Comparison of ENCODE assay signal across 9 cellular contexts in genomic region chr11:116605543-116605942, GRCh38.
A peak's percentile ranks its signal among the peaks of the same experiment; 100 is the strongest.
DNase-seq lines count a peak whose midpoint lies in the region; ATAC-seq and TF ChIP-seq lines count a peak whose summit lies in the region.
"Had no signal": no experiment of that assay in that cellular context is flagged by ENCODE, and none has a peak within 500 bp of the region (broad histone marks: within the 10 kb centered on the region; RNA-seq: fewer than 3 reads in every experiment).

No MANE protein-coding gene starts in this region.

- POLR2A ChIA-PET in activated CD8-positive, alpha-beta T cell treated with anti-CD3 and anti-CD28 coated beads for 36 hours (lab: Charles Lee): no interaction called here

- no peaks in the 10 kb centered on the region for H3K36me3 Mint-ChIP-seq in activated CD8-positive, alpha-beta T cell treated with anti-CD3 and anti-CD28 coated beads for 36 hours (ENCODE audit: low read depth)

- H3K4me3 Mint-ChIP-seq in activated CD8-positive, alpha-beta T cell treated with anti-CD3 and anti-CD28 coated beads for 36 hours: no peak overlapping the region
- H3K4me3 Mint-ChIP-seq: activated B cell treated with CpG ODN at 0.5 μM for 24 hours had no signal

- peaks cover 6% of the 10 kb centered on the region for H3K27me3 Mint-ChIP-seq in activated CD8-positive, alpha-beta T cell treated with anti-CD3 and anti-CD28 coated beads for 36 hours
- H3K27me3 Mint-ChIP-seq: activated B cell treated with CpG ODN at 0.5 μM for 24 hours had no signal

- intact Hi-C loops in activated CD8-positive, alpha-beta T cell treated with anti-CD3 and anti-CD28 coated beads for 36 hours (cut with micrococcal nuclease): no loop called here
- intact Hi-C loops in left lung (cut with DNase I): no loop called here

- CTCF ChIA-PET in activated CD8-positive, alpha-beta T cell treated with anti-CD3 and anti-CD28 coated beads for 36 hours (lab: Charles Lee): no interaction called here

- H3K9me3 Mint-ChIP-seq in activated CD8-positive, alpha-beta T cell treated with anti-CD3 and anti-CD28 coated beads for 36 hours: no peaks in the 10 kb centered on the region
- H3K9me3 Mint-ChIP-seq: activated B cell treated with CpG ODN at 0.5 μM for 24 hours had no signal

- ATAC-seq in activated CD8-positive, alpha-beta T cell treated with anti-CD3 and anti-CD28 coated beads for 36 hours: no peak
- ATAC-seq in left lung (peak; percentile 76), GM21786 (IDR thresholded peaks at IDR 0.05; ENCODE audit: unreplicated experiment) (no peak)

- H3K27ac ChIP-seq in left lung: no peak overlapping the region
- H3K27ac ChIP-seq: neutrophil had no signal

- no peak for TF ChIP-seq CTCF in activated CD8-positive, alpha-beta T cell treated with anti-CD3 and anti-CD28 coated beads for 36 hours (IDR thresholded peaks at IDR 0.05)
- TF ChIP-seq CTCF in left lung (IDR thresholded peaks at IDR 0.05): peak in 1 of 2 donors; percentile 16

- peak; percentile 33 for DNase-seq in GF-D8 (lab: John Stamatoyannopoulos, UW)
- DNase-seq in HuH-7.5 (ENCODE audit: low spot score): peak; percentile 47
- DNase-seq in activated CD8-positive, alpha-beta T cell treated with anti-CD3 and anti-CD28 coated beads for 36 hours: peak; percentile 65
- peak in 1 of 2 donors; percentile 43 for DNase-seq in left lung
- DNase-seq in NCI-H526 treated with DMSO at 0.1 percent for 48 hours (lab: John Stamatoyannopoulos, UW): no peak
- DNase-seq in T1000 (lab: John Stamatoyannopoulos, UW): no peak
- DNase-seq: activated B cell treated with CpG ODN at 0.5 μM for 24 hours had no signal

- H3K27me3 ChIP-seq in left lung: peaks cover 0 to 29% of the 10 kb centered on the region in 2 donors
- H3K27me3 ChIP-seq: neutrophil had no signal

- no peaks in the 10 kb centered on the region for H3K4me1 Mint-ChIP-seq in activated CD8-positive, alpha-beta T cell treated with anti-CD3 and anti-CD28 coated beads for 36 hours (ENCODE audit: low read depth)
- H3K4me1 Mint-ChIP-seq: activated B cell treated with CpG ODN at 0.5 μM for 24 hours had no signal

- no peaks in the 10 kb centered on the region for H3K36me3 ChIP-seq in left lung
- H3K36me3 ChIP-seq: neutrophil had no signal

- no peak overlapping the region for H3K27ac Mint-ChIP-seq in activated CD8-positive, alpha-beta T cell treated with anti-CD3 and anti-CD28 coated beads for 36 hours
- H3K27ac Mint-ChIP-seq: activated B cell treated with CpG ODN at 0.5 μM for 24 hours had no signal

- H3K4me1 ChIP-seq in left lung: no peaks in the 10 kb centered on the region

- no peak overlapping the region for H3K4me3 ChIP-seq in left lung

- H3K9me3 ChIP-seq in left lung: no peaks in the 10 kb centered on the region
- H3K9me3 ChIP-seq: neutrophil had no signal

Comparison
In these comparisons a context has a peak if more than half of its experiments do, and no peak if none do; other contexts are left out.
1. DNase-seq: peak in GF-D8 (single experiment), HuH-7.5 (single experiment) and activated CD8-positive, alpha-beta T cell treated with anti-CD3 and anti-CD28 coated beads for 36 hours (single experiment); none in NCI-H526 treated with DMSO at 0.1 percent for 48 hours (single experiment) and T1000 (single experiment).